Comparison of ENCODE assay signal across 15 cellular contexts in genomic region chr11:97893612-97894011, GRCh38.
DNase-seq lines count a peak whose midpoint lies in the region; ATAC-seq and TF ChIP-seq lines count a peak whose summit lies in the region.
"Had no signal": no experiment of that assay in that cellular context is flagged by ENCODE, and none has a peak within 500 bp of the region (broad histone marks: within the 10 kb centered on the region; RNA-seq: fewer than 3 reads in every experiment).

No MANE protein-coding gene starts in this region.

- no peak overlapping the region for H3K4me3 ChIP-seq in right cardiac atrium (ENCODE audit: low read length)
- no peak overlapping the region for H3K4me3 ChIP-seq in colonic mucosa

- H3K27ac ChIP-seq in right cardiac atrium (ENCODE audit: low read length) (no peak overlapping the region), colonic mucosa (no peak overlapping the region)

- intact Hi-C loops in right cardiac atrium (cut with DNase I) (no loop called here), colonic mucosa (cut with DNase I) (no loop called here)

- H3K36me3 ChIP-seq in colonic mucosa = no peaks in the 10 kb centered on the region

- no peak for TF ChIP-seq CTCF in colonic mucosa (IDR thresholded peaks at IDR 0.05)

- DNase-seq in D341Med (ENCODE audit: low spot score) = peak; percentile 21
- peak; percentile 6 for DNase-seq in M059J (ENCODE audit: low read depth)
- peak; percentile 97 for DNase-seq in NCI-H446 treated with DMSO at 0.1 percent for 48 hours (lab: John Stamatoyannopoulos, UW)
- no peak for DNase-seq in stimulated activated naive CD4-positive, alpha-beta T cell treated with Interleukin-2 at 50 U/mL for 16 hours (lab: John Stamatoyannopoulos, UW)
- DNase-seq in right cardiac atrium = no peak
- DNase-seq in colonic mucosa = no peak
- DNase-seq: CD8-positive, alpha-beta T cell; H7; IMR-90; Kasumi-1; MV-4-11; NCI-H2227 treated with DMSO at 0.1 percent for 48 hours; T-cell; T1000 had no signal

- H3K27me3 ChIP-seq in right cardiac atrium (ENCODE audit: control insufficient read depth, insufficient read depth) (no peaks in the 10 kb centered on the region), colonic mucosa (no peaks in the 10 kb centered on the region)

- H3K9ac ChIP-seq in colonic mucosa (ENCODE audit: low read depth in 2 of 2, low read length in 2 of 2) = no peak overlapping the region

- ATAC-seq in SK-N-SH treated with all-trans-retinoic acid at 6 μM for 48 hours (peak; percentile 77; the same call in 2 of the 3 replicates), right cardiac atrium (no peak)
- ATAC-seq: CD8-positive, alpha-beta T cell; T-cell had no signal

- H3K9me3 ChIP-seq in right cardiac atrium (ENCODE audit: control insufficient read depth, low read length) = no peaks in the 10 kb centered on the region
- H3K9me3 ChIP-seq in colonic mucosa = no peaks in the 10 kb centered on the region

- H3K4me1 ChIP-seq in right cardiac atrium (ENCODE audit: control insufficient read depth, insufficient read depth, low read length) (no peaks in the 10 kb centered on the region), colonic mucosa (no peaks in the 10 kb centered on the region)

- 50% methylated on average over 2 of the region's 2 CpGs for WGBS in right cardiac atrium

TF ChIP-seq in SK-N-SH treated with all-trans-retinoic acid at 6 μM for 48 hours, 23 proteins besides CTCF, POLR2A, EP300 and RAD21:
- TF ChIP-seq PPARA (CRISPR knock-in tag; IDR thresholded peaks at IDR 0.05; ENCODE audit: borderline replicate concordance) (no peak), ZNF565 (CRISPR knock-in tag; conservative IDR thresholded peaks at IDR 0.05; ENCODE audit: low read depth) (no peak), ZFP30 (CRISPR knock-in tag; IDR thresholded peaks at IDR 0.05) (no peak), RARB (CRISPR knock-in tag; IDR thresholded peaks at IDR 0.05) (no peak), ZFP3 (CRISPR knock-in tag; IDR thresholded peaks at IDR 0.05) (no peak), ZC3H10 (CRISPR knock-in tag; IDR thresholded peaks at IDR 0.05) (no peak), BACH2 (CRISPR knock-in tag; IDR thresholded peaks at IDR 0.05; ENCODE audit: borderline replicate concordance) (no peak), CSDC2 (CRISPR knock-in tag; IDR thresholded peaks at IDR 0.05) (no peak), ARNTL (CRISPR knock-in tag; IDR thresholded peaks at IDR 0.05; ENCODE audit: borderline replicate concordance, low read depth) (no peak), ZNF8 (CRISPR knock-in tag; IDR thresholded peaks at IDR 0.05) (0 out of 2 replicates have a peak, but pooled peaks have one; percentile 15), SNAI2 (CRISPR knock-in tag; IDR thresholded peaks at IDR 0.05) (0 out of 2 replicates have a peak, but pooled peaks have one; percentile 16), TOX (CRISPR knock-in tag; IDR thresholded peaks at IDR 0.05; ENCODE audit: borderline replicate concordance) (no peak), OSR1 (CRISPR knock-in tag; IDR thresholded peaks at IDR 0.05) (no peak), CSRNP3 (CRISPR knock-in tag; IDR thresholded peaks at IDR 0.05) (0 out of 2 replicates have a peak, but pooled peaks have one; percentile 7), TCF4 (CRISPR knock-in tag; IDR thresholded peaks at IDR 0.05; ENCODE audit: borderline replicate concordance) (peak; percentile 90; the same call in 1 of the 2 replicates), ZNF70 (CRISPR knock-in tag; IDR thresholded peaks at IDR 0.05) (no peak), POU6F1 (CRISPR knock-in tag; IDR thresholded peaks at IDR 0.05; ENCODE audit: borderline replicate concordance, low read depth) (no peak), ESRRG (CRISPR knock-in tag; IDR thresholded peaks at IDR 0.05) (no peak), ISL1 (CRISPR knock-in tag; IDR thresholded peaks at IDR 0.05) (peak; percentile 90), GLIS3 (CRISPR knock-in tag; IDR thresholded peaks at IDR 0.05) (0 out of 2 replicates have a peak, but pooled peaks have one; percentile 36)
- TF ChIP-seq, protein P1, sequence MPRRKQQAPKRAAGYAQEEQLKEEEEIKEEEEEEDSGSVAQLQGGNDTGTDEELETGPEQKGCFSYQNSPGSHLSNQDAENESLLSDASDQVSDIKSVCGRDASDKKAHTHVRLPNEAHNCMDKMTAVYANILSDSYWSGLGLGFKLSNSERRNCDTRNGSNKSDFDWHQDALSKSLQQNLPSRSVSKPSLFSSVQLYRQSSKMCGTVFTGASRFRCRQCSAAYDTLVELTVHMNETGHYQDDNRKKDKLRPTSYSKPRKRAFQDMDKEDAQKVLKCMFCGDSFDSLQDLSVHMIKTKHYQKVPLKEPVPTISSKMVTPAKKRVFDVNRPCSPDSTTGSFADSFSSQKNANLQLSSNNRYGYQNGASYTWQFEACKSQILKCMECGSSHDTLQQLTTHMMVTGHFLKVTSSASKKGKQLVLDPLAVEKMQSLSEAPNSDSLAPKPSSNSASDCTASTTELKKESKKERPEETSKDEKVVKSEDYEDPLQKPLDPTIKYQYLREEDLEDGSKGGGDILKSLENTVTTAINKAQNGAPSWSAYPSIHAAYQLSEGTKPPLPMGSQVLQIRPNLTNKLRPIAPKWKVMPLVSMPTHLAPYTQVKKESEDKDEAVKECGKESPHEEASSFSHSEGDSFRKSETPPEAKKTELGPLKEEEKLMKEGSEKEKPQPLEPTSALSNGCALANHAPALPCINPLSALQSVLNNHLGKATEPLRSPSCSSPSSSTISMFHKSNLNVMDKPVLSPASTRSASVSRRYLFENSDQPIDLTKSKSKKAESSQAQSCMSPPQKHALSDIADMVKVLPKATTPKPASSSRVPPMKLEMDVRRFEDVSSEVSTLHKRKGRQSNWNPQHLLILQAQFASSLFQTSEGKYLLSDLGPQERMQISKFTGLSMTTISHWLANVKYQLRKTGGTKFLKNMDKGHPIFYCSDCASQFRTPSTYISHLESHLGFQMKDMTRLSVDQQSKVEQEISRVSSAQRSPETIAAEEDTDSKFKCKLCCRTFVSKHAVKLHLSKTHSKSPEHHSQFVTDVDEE (CRISPR knock-in tag; IDR thresholded peaks at IDR 0.05) = peak; percentile 76; the same call in 1 of the 2 replicates
- TF ChIP-seq, protein P2, sequence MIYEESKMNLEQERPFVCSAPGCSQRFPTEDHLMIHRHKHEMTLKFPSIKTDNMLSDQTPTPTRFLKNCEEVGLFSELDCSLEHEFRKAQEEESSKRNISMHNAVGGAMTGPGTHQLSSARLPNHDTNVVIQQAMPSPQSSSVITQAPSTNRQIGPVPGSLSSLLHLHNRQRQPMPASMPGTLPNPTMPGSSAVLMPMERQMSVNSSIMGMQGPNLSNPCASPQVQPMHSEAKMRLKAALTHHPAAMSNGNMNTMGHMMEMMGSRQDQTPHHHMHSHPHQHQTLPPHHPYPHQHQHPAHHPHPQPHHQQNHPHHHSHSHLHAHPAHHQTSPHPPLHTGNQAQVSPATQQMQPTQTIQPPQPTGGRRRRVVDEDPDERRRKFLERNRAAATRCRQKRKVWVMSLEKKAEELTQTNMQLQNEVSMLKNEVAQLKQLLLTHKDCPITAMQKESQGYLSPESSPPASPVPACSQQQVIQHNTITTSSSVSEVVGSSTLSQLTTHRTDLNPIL (CRISPR knock-in tag; IDR thresholded peaks at IDR 0.05; ENCODE audit: low read depth) = no peak
- TF ChIP-seq, protein P3, sequence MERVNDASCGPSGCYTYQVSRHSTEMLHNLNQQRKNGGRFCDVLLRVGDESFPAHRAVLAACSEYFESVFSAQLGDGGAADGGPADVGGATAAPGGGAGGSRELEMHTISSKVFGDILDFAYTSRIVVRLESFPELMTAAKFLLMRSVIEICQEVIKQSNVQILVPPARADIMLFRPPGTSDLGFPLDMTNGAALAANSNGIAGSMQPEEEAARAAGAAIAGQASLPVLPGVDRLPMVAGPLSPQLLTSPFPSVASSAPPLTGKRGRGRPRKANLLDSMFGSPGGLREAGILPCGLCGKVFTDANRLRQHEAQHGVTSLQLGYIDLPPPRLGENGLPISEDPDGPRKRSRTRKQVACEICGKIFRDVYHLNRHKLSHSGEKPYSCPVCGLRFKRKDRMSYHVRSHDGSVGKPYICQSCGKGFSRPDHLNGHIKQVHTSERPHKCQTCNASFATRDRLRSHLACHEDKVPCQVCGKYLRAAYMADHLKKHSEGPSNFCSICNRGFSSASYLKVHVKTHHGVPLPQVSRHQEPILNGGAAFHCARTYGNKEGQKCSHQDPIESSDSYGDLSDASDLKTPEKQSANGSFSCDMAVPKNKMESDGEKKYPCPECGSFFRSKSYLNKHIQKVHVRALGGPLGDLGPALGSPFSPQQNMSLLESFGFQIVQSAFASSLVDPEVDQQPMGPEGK (CRISPR knock-in tag; IDR thresholded peaks at IDR 0.05; ENCODE audit: borderline replicate concordance) = no peak
TF ChIP-seq in SK-N-SH treated with all-trans-retinoic acid at 6 μM for 48 hours: peak in this region for 7.

Comparison
In these comparisons a context has a peak if more than half of its experiments do, and no peak if none do; other contexts are left out.
1. DNase-seq: peak in D341Med (single experiment), M059J (single experiment) and NCI-H446 treated with DMSO at 0.1 percent for 48 hours (single experiment); none in stimulated activated naive CD4-positive, alpha-beta T cell treated with Interleukin-2 at 50 U/mL for 16 hours (single experiment), right cardiac atrium (0 of 3) and colonic mucosa (single experiment).